ENCODE assay signal across 2 cellular contexts in genomic region chr14:101917413-101918124, GRCh38.
TF ChIP-seq lines count a peak whose summit lies in the region.

No MANE protein-coding gene starts in this region.

TF ChIP-seq in SK-N-SH treated with all-trans-retinoic acid at 6 μM for 48 hours, 23 proteins besides CTCF, POLR2A, EP300 and RAD21 (continued from another document):
- TF ChIP-seq TSHZ2 (CRISPR knock-in tag; IDR thresholded peaks at IDR 0.05) (no peak), TOX (CRISPR knock-in tag; IDR thresholded peaks at IDR 0.05; ENCODE audit: borderline replicate concordance) (no peak), ZC3H10 (CRISPR knock-in tag; IDR thresholded peaks at IDR 0.05) (no peak), CSDC2 (CRISPR knock-in tag; IDR thresholded peaks at IDR 0.05) (no peak), GLIS3 (CRISPR knock-in tag; IDR thresholded peaks at IDR 0.05) (no peak), ZNF565 (CRISPR knock-in tag; conservative IDR thresholded peaks at IDR 0.05; ENCODE audit: low read depth) (no peak), CSRNP3 (CRISPR knock-in tag; IDR thresholded peaks at IDR 0.05) (no peak), BACH2 (CRISPR knock-in tag; IDR thresholded peaks at IDR 0.05; ENCODE audit: borderline replicate concordance) (no peak), ZFP3 (CRISPR knock-in tag; IDR thresholded peaks at IDR 0.05) (no peak), ISL1 (CRISPR knock-in tag; IDR thresholded peaks at IDR 0.05) (no peak), ZNF70 (CRISPR knock-in tag; IDR thresholded peaks at IDR 0.05) (no peak)

TF ChIP-seq in SK-N-SH, 30 proteins besides CTCF, POLR2A, EP300 and RAD21 (continued from another document):
- no peak for TF ChIP-seq REST (IDR thresholded peaks at IDR 0.05; ENCODE audit: low read depth, low read length)
- no peak for TF ChIP-seq RCOR1 (IDR thresholded peaks at IDR 0.05; ENCODE audit: low read length)
- TF ChIP-seq MEF2A (IDR thresholded peaks at IDR 0.05; ENCODE audit: borderline replicate concordance, low read depth), result no peak
- TF ChIP-seq FOSL2 (IDR thresholded peaks at IDR 0.05; ENCODE audit: borderline replicate concordance, low read depth), result no peak
- no peak for TF ChIP-seq GABPA (IDR thresholded peaks at IDR 0.05; ENCODE audit: low read depth)
- TF ChIP-seq YY1 (IDR thresholded peaks at IDR 0.05; ENCODE audit: low read depth), result no peak
- no peak for TF ChIP-seq ZBTB33 (IDR thresholded peaks at IDR 0.05; ENCODE audit: borderline replicate concordance, low read depth)
- no peak for TF ChIP-seq USF2 (IDR thresholded peaks at IDR 0.05; ENCODE audit: borderline replicate concordance, low read depth, low read length)
